ENCODE assay signal across 9 cellular contexts in the genomic region with DNA sequence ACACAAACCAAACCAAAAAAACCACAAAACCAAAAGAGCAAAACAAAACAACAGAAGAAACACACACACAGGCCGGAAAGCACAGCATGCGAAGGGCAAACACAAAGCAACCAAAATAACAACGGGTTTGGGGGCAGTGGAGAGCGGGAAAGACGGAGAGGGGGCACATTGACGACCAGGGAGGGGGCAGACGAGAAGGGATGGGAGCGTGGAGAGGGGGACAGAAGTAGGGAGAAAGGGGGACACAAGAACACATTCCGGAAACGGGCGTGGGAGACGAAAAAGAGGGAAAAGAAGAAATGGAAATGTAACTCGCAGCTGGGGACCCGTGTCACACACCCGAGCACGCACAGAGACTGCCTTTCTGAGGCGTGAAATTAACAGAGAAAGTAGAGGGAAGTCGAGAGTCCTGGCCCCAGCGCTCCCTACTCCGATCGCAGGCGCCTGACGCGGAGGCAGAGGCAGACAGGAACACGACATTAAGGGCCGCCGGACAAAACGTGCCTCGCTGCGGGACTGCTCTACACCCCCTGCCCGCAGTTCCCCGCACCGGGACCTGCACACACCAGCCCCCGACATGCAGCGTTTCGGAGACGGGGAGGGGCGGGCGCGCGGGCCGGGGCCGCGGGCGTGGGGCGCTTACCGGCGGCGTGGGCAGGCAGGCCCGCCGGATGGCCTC. TPM values are rescaled to one million over a fixed set of nuclear protein-coding genes. Genes with fewer than 3 reads are reported as not detected.
DNase-seq lines count a peak whose midpoint lies in the region; ATAC-seq and TF ChIP-seq lines count a peak whose summit lies in the region.
"Had no signal": no experiment of that assay in that cellular context is flagged by ENCODE, and none has a peak within 500 bp of the region (broad histone marks: within the 10 kb centered on the region; RNA-seq: fewer than 3 reads in every experiment).

No MANE protein-coding gene starts in this region.

- H3K36me3 ChIP-seq in ES-I3 (ENCODE audit: insufficient read depth, low read length) (no peaks in the 10 kb centered on the region), mucosa of descending colon (ENCODE audit: low read depth) (no peaks in the 10 kb centered on the region)

- H3K27ac ChIP-seq in HL-60 (replicated peaks), result no peak overlapping the region
- H3K27ac ChIP-seq in substantia nigra (ENCODE audit: low read depth, low read length, poor library complexity, severe bottlenecking), result no peak overlapping the region

- H3K4me1 Mint-ChIP-seq in activated naive CD8-positive, alpha-beta T cell treated with anti-CD3 and anti-CD28 coated beads for 36 hours, result peaks cover 30% of the 10 kb centered on the region

- H3K4me1 ChIP-seq in ES-I3 (ENCODE audit: insufficient read depth, low read length) (no peaks in the 10 kb centered on the region; the same call in 1 of the 2 replicates), mucosa of descending colon (ENCODE audit: low read depth) (peaks cover 17% of the 10 kb centered on the region)

- peaks cover 91% of the 10 kb centered on the region for H3K27me3 Mint-ChIP-seq in activated naive CD8-positive, alpha-beta T cell treated with anti-CD3 and anti-CD28 coated beads for 36 hours

- peak; percentile 21 for ATAC-seq in GM19463 (IDR thresholded peaks at IDR 0.05; ENCODE audit: unreplicated experiment)
- ATAC-seq in mucosa of descending colon, result peak; percentile 42
- no peak for ATAC-seq in GM21717 (IDR thresholded peaks at IDR 0.05; ENCODE audit: unreplicated experiment)

- DNase-seq in HL-60 (ENCODE audit: low read depth in 1 of 2, low spot score in 1 of 2) (peak; percentile 21 to 67), mucosa of descending colon (no peak), substantia nigra (lab: John Stamatoyannopoulos, UW) (no peak), midbrain (lab: John Stamatoyannopoulos, UW) (no peak)
- no peak for DNase-seq in activated naive CD8-positive, alpha-beta T cell treated with anti-CD3 and anti-CD28 coated beads for 36 hours

- H3K9me3 Mint-ChIP-seq in activated naive CD8-positive, alpha-beta T cell treated with anti-CD3 and anti-CD28 coated beads for 36 hours, result no peaks in the 10 kb centered on the region

- H3K9me3 ChIP-seq in ES-I3 (ENCODE audit: control insufficient read depth, insufficient read depth, low read length), result no peaks in the 10 kb centered on the region
- H3K9me3 ChIP-seq in mucosa of descending colon, result no peaks in the 10 kb centered on the region

- intact Hi-C loops in mucosa of descending colon (cut with DNase I, micrococcal nuclease), result no loop called here

- H3K36me3 Mint-ChIP-seq in activated naive CD8-positive, alpha-beta T cell treated with anti-CD3 and anti-CD28 coated beads for 36 hours, result no peaks in the 10 kb centered on the region

- peak overlapping the region; percentile 76 for H3K4me3 Mint-ChIP-seq in activated naive CD8-positive, alpha-beta T cell treated with anti-CD3 and anti-CD28 coated beads for 36 hours

- H3K4me3 ChIP-seq in HL-60 (replicated peaks; ENCODE audit: insufficient read depth, low read length) (peak overlapping the region; percentile 46), mucosa of descending colon (no peak overlapping the region)

- peak overlapping the region; percentile 49 for H3K27ac Mint-ChIP-seq in activated naive CD8-positive, alpha-beta T cell treated with anti-CD3 and anti-CD28 coated beads for 36 hours

- no peak for TF ChIP-seq CTCF in HL-60 (IDR thresholded peaks at IDR 0.05; ENCODE audit: insufficient read depth, low read length)
- no peak for TF ChIP-seq CTCF in mucosa of descending colon (IDR thresholded peaks at IDR 0.05)

- H3K27me3 ChIP-seq in HL-60 (ENCODE audit: insufficient read depth, poor library complexity, severe bottlenecking), result peaks cover 79% of the 10 kb centered on the region

- peak overlapping the region; percentile 63 for H3K9ac ChIP-seq in ES-I3 (ENCODE audit: low read depth, low read length)

RNA-seq across cellular contexts. Expression of gene POU4F1, which starts 0.7 kb away (rescaled TPM):
- total RNA-seq in activated naive CD8-positive, alpha-beta T cell treated with anti-CD3 and anti-CD28 coated beads for 36 hours, result under 1 TPM; 0.08 TPM
- not detected for total RNA-seq in mucosa of descending colon
- total RNA-seq: RPMI7951 had no signal

RNA-seq across cellular contexts. Expression of gene OBI1, which starts 56.3 kb away (rescaled TPM):
- 10 to 100 TPM; 23.0 to 24.9 TPM for total RNA-seq in activated naive CD8-positive, alpha-beta T cell treated with anti-CD3 and anti-CD28 coated beads for 36 hours
- 1 to 10 TPM; 5.2 to 8.1 (median 5.9) TPM for total RNA-seq in mucosa of descending colon

Comparison
In these comparisons a context has a peak if more than half of its experiments do, and no peak if none do; other contexts are left out.
1. DNase-seq: peak in HL-60 (2 of 2); none in activated naive CD8-positive, alpha-beta T cell treated with anti-CD3 and anti-CD28 coated beads for 36 hours (single experiment), mucosa of descending colon (0 of 3), substantia nigra (0 of 49) and midbrain (single experiment).